In the genomic region with DNA sequence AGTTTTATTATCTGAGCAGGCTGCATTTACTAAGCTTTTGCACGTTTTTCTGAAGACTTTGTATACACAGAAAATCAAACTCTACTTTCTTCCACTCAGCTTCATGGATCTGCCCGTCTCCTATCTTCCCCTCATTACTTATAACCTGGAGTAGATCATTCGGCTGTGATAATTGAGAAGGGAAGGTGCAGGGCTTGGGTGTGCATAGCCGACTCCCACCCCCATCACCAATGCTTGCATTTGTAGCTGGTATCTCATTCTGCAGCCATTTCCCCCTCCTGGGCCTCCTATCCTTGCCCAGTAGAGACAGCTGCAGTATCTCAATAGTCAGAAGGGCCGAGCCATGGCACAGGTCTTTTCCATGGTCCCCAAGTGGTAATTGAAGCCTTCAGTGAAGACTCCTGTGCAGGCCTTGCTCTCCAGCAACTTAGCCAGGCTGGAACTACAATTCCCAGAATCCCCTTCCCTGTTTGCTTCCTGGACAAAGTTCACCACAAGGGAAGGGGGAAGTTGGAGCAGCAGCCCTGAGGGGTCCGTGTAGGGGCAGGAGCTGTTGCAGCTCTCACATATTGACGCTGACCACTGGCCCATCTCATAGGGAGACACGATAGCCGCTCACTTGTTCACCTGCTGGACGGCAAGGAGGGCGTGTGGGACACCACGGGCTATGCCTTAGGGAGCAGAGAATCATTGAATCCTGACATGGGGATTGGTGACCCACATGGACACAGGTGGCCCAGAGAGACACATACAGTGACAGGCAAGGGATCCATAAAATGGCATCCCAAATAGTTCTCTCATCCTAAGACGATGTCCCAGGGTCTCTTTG, we compare ENCODE assay signal across 9 cellular contexts. TPM values are rescaled to one million over a fixed set of nuclear protein-coding genes. Genes with fewer than 3 reads are reported as not detected.
A peak's percentile ranks its signal among the peaks of the same experiment; 100 is the strongest.
DNase-seq lines count a peak whose midpoint lies in the region; ATAC-seq and TF ChIP-seq lines count a peak whose summit lies in the region.
"Had no signal": no experiment of that assay in that cellular context is flagged by ENCODE, and none has a peak within 500 bp of the region (broad histone marks: within the 10 kb centered on the region; RNA-seq: fewer than 3 reads in every experiment).

No MANE protein-coding gene starts in this region.

- H3K27me3 ChIP-seq in PC-3 (ENCODE audit: low read length), result peaks cover 61% of the 10 kb centered on the region
- no peaks in the 10 kb centered on the region for H3K27me3 ChIP-seq in iPS DF 6.9 (ENCODE audit: control insufficient read depth, insufficient read depth, low read length)
- H3K27me3 ChIP-seq in stomach, result peaks cover 0 to 79% (median 19%) of the 10 kb centered on the region in 3 donors

- no peak overlapping the region for H3K9ac ChIP-seq in PC-3 (ENCODE audit: low read length)

- H2AFZ ChIP-seq in PC-3 (ENCODE audit: low read length), result no peak overlapping the region

- no peaks in the 10 kb centered on the region for H4K20me1 ChIP-seq in PC-3 (ENCODE audit: low read length)

- TF ChIP-seq CTCF in PC-3 (conservative IDR thresholded peaks at IDR 0.05; ENCODE audit: low read depth, low read length) (no peak), stomach (IDR thresholded peaks at IDR 0.05) (no peak)

- no peaks in the 10 kb centered on the region for H3K9me2 ChIP-seq in PC-3 (replicated peaks; ENCODE audit: low read length)

- POLR2A ChIA-PET in PC-3 (lab: Charles Lee; ENCODE audit: unreplicated experiment), result no interaction called here

- no peak for TF ChIP-seq POLR2A in stomach (IDR thresholded peaks at IDR 0.05)

- no peaks in the 10 kb centered on the region for H3K36me3 ChIP-seq in PC-3 (ENCODE audit: low read depth, low read length)
- H3K36me3 ChIP-seq in iPS DF 6.9 (ENCODE audit: control insufficient read depth, insufficient read depth, low read length), result no peaks in the 10 kb centered on the region
- no peaks in the 10 kb centered on the region for H3K36me3 ChIP-seq in stomach

- H3K27ac ChIP-seq in PC-3 (ENCODE audit: low read length) (no peak overlapping the region), iPS DF 6.9 (ENCODE audit: low read length) (no peak overlapping the region), stomach (no peak overlapping the region)

- ATAC-seq in PC-3, result no peak
- no peak for ATAC-seq in GM18909 (IDR thresholded peaks at IDR 0.05; ENCODE audit: poor library complexity, unreplicated experiment)

- TF ChIP-seq EP300 in stomach (IDR thresholded peaks at IDR 0.05), result no peak

- H3K9me3 ChIP-seq in PC-3 (ENCODE audit: low read length) (no peaks in the 10 kb centered on the region), iPS DF 6.9 (ENCODE audit: control insufficient read depth, insufficient read depth, low read length) (no peaks in the 10 kb centered on the region), stomach (no peaks in the 10 kb centered on the region)

- no CpG with 5 or more reads among the region's 13 CpGs for WGBS in iPS DF 6.9 (ENCODE audit: insufficient coverage, insufficient read length)
- WGBS in stomach, 5 donors, result 51 to 60% (median 57%) methylated on average over 13 of the region's 13 CpGs

- CTCF ChIA-PET in PC-3 (lab: Charles Lee), result no interaction called here

- DNase-seq in NCI-H82 (lab: John Stamatoyannopoulos, UW) (peak; percentile 55), NCI-H82 treated with DMSO at 0.1 percent for 48 hours (lab: John Stamatoyannopoulos, UW; ENCODE audit: unreplicated experiment) (no peak), PC-3 (peak; percentile 20), iPS DF 6.9 (ENCODE audit: low read depth, low spot score) (peak; percentile 33), stomach (peak; percentile 20), activated gamma-delta T cell treated with Interleukin-2 at 50 U/mL for 16 hours (no peak), SIG-M5 treated with dmso at 0.1 percent for 504 hours (lab: John Stamatoyannopoulos, UW; ENCODE audit: unreplicated experiment) (no peak)

- H3K79me2 ChIP-seq in PC-3 (ENCODE audit: low read length), result no peaks in the 10 kb centered on the region

- H3K4me3 ChIP-seq in PC-3 (ENCODE audit: low read length), result no peak overlapping the region
- H3K4me3 ChIP-seq in iPS DF 6.9 (ENCODE audit: low read length), result no peak overlapping the region; the same call in 1 of the 2 replicates
- no peak overlapping the region for H3K4me3 ChIP-seq in stomach

- H3K4me1 ChIP-seq in PC-3 (ENCODE audit: insufficient read depth, low read length), result no peaks in the 10 kb centered on the region
- H3K4me1 ChIP-seq in iPS DF 6.9 (ENCODE audit: control insufficient read depth, insufficient read depth, low read length), result no peaks in the 10 kb centered on the region
- H3K4me1 ChIP-seq in stomach, result peaks cover 0 to 14% (median 0%) of the 10 kb centered on the region in 4 donors

- intact Hi-C loops in PC-3 (cut with micrococcal nuclease), result no loop called here
- intact Hi-C loops in stomach (cut with DNase I; ENCODE audit: low total_unique reads), result no loop called here

- BruUV-seq in PC-3 (replicated peaks; lab: Mats Ljungman, UMichigan), result no TSS peak

- no peak overlapping the region for H3K4me2 ChIP-seq in PC-3 (ENCODE audit: low read length)

- H3F3A ChIP-seq in PC-3 (ENCODE audit: low read length, unreplicated experiment), result no peaks in the 10 kb centered on the region

RNA-seq across cellular contexts. Expression of gene SIGLEC8, which starts 2.1 kb away (rescaled TPM):
- total RNA-seq in PC-3 (2014; rRNA removed), result not detected in 2 replicates
- 1 to 10 TPM in 2 of 5 donors, not detected in 3; 1.1 to 2.3 TPM for total RNA-seq in stomach
- 1 to 10 TPM in 1 of 3 donors, under 1 TPM in 2; 0.20 to 1.1 (median 0.56) TPM for polyA plus RNA-seq in stomach
- polyA plus RNA-seq: AG04450 had no signal

RNA-seq across cellular contexts. Expression of gene CEACAM18, which starts 18.0 kb away (rescaled TPM):
- not detected in 2 replicates for total RNA-seq in PC-3 (2014; rRNA removed)
- not detected for total RNA-seq in stomach
- not detected for polyA plus RNA-seq in stomach
- polyA plus RNA-seq: AG04450 had no signal

RNA-seq across cellular contexts. Expression of gene SIGLEC12, which starts 41.2 kb away (rescaled TPM):
- total RNA-seq in PC-3 (2014; rRNA removed) (not detected in 2 replicates), stomach (under 1 TPM in 1 of 5 donors, not detected in 4; 0.37 TPM)
- polyA plus RNA-seq in stomach, result 1 to 10 TPM in 1 of 3 donors, under 1 TPM in 1, not detected in 1; 0.10 to 1.2 TPM
- polyA plus RNA-seq: AG04450 had no signal

RNA-seq across cellular contexts. Expression of gene SIGLEC10, which starts 42.9 kb away (rescaled TPM):
- total RNA-seq in PC-3 (2014; rRNA removed) (not detected in 2 replicates), stomach (10 to 100 TPM in 1 of 5 donors, 1 to 10 TPM in 2, not detected in 2; 1.1 to 21.4 (median 4.6) TPM)
- 1 to 10 TPM; 1.7 to 3.1 (median 2.3) TPM for polyA plus RNA-seq in stomach
- polyA plus RNA-seq: AG04450 had no signal

Comparison
In these comparisons a context has a peak if more than half of its experiments do, and no peak if none do; other contexts are left out.
1. DNase-seq: peak in NCI-H82 (single experiment), PC-3 (single experiment), iPS DF 6.9 (single experiment) and stomach (single experiment); none in NCI-H82 treated with DMSO at 0.1 percent for 48 hours (single experiment), activated gamma-delta T cell treated with Interleukin-2 at 50 U/mL for 16 hours (single experiment) and SIG-M5 treated with dmso at 0.1 percent for 504 hours (single experiment).